20 cellular contexts compared by ENCODE assay signal in the genomic region with DNA sequence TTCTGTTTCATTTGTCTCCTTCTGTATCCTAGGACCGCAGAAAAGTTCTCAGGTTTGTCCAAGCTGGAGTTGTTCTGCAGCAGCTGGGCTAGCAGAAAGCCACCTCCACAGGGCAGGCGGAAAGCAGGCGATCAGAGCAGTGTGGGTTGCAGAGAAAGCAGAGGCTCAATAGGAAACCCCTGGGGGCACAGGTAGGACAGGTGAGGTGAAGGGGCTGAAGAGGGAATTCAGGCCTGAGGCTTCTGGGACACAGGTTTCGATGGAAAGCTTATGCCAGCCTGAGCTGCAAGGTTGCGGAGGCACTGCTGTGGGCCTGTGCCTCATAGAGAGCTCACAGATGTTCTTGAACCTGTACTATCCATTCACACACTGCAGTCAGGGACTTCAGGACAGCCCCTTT.
DNase-seq lines count a peak whose midpoint lies in the region; ATAC-seq and TF ChIP-seq lines count a peak whose summit lies in the region.
"Had no signal": no experiment of that assay in that cellular context is flagged by ENCODE, and none has a peak within 500 bp of the region (broad histone marks: within the 10 kb centered on the region; RNA-seq: fewer than 3 reads in every experiment).

No MANE protein-coding gene starts in this region.

- POLR2A ChIA-PET in WTC11 (lab: Charles Lee): no interaction called here

- TF ChIP-seq CTCF in H9 (conservative IDR thresholded peaks at IDR 0.05): no peak
- TF ChIP-seq CTCF in WTC11 (IDR thresholded peaks at IDR 0.05): no peak
- no peak for TF ChIP-seq CTCF in progenitor cell of endocrine pancreas (IDR thresholded peaks at IDR 0.05; ENCODE audit: unreplicated experiment)

- H3K56ac ChIP-seq in H9 (ENCODE audit: insufficient read length, low read depth, low read length) (no peak overlapping the region), mesendoderm (ENCODE audit: low read length) (no peak overlapping the region)

- no peak overlapping the region for H3K4ac ChIP-seq in H9 (ENCODE audit: low read depth, low read length)
- H3K4ac ChIP-seq in mesendoderm (ENCODE audit: low read depth, low read length): no peak overlapping the region

- H3K23ac ChIP-seq in H9 (ENCODE audit: insufficient read length, low read depth, low read length) (no peak overlapping the region), mesendoderm (ENCODE audit: low read length) (no peak overlapping the region)

- H3K18ac ChIP-seq in H9 (ENCODE audit: insufficient read length, low read depth, low read length): no peak overlapping the region
- H3K18ac ChIP-seq in mesendoderm (ENCODE audit: low read length): no peak overlapping the region

- H3K27me3 Mint-ChIP-seq in H9 (ENCODE audit: low read depth) (no peaks in the 10 kb centered on the region), WTC11 (ENCODE audit: low read depth) (no peaks in the 10 kb centered on the region), progenitor cell of endocrine pancreas (no peaks in the 10 kb centered on the region)

- ATAC-seq in WTC11: peak; percentile 87
- ATAC-seq: A549, Panc1, SK-N-SH treated with all-trans-retinoic acid at 6 μM for 48 hours had no signal

- H2BK15ac ChIP-seq in H9 (ENCODE audit: low read depth, low read length) (no peak overlapping the region), mesendoderm (replicated peaks; ENCODE audit: low read depth) (no peak overlapping the region)

- H3K4me3 Mint-ChIP-seq in H9: no peak overlapping the region; a peak in 1 of 5 replicates
- no peak overlapping the region for H3K4me3 Mint-ChIP-seq in WTC11
- no peak overlapping the region for H3K4me3 Mint-ChIP-seq in progenitor cell of endocrine pancreas (ENCODE audit: low read depth)

- H3K36me3 ChIP-seq in mesendoderm (ENCODE audit: control insufficient read depth, insufficient read depth, low read length): no peaks in the 10 kb centered on the region
- H3K36me3 ChIP-seq: BE2C, HAP-1 had no signal

- H3K79me2 ChIP-seq in H9 (ENCODE audit: insufficient read depth, low read length): no peaks in the 10 kb centered on the region
- no peaks in the 10 kb centered on the region for H3K79me2 ChIP-seq in mesendoderm (ENCODE audit: control insufficient read depth, insufficient read depth, low read length)

- H2BK5ac ChIP-seq in H9 (ENCODE audit: insufficient read length, low read length) (no peak overlapping the region), mesendoderm (ENCODE audit: low read length) (no peak overlapping the region)

- H3K14ac ChIP-seq in H9 (ENCODE audit: insufficient read depth, low read length): no peak overlapping the region

- H3K27ac Mint-ChIP-seq in H9 (peak overlapping the region in 1 of 3 experiments; percentile 61; a peak in 2 of 7 replicates), WTC11 (peak overlapping the region; percentile 36; the same call in 1 of the 2 replicates), progenitor cell of endocrine pancreas (no peak overlapping the region)

- H4K8ac ChIP-seq in H9 (replicated peaks; ENCODE audit: insufficient read length, low read depth, low read length) (no peak overlapping the region), mesendoderm (ENCODE audit: low read depth, low read length) (no peak overlapping the region)

- no peaks in the 10 kb centered on the region for H3K4me1 ChIP-seq in H9 (ENCODE audit: insufficient read depth, low read length)
- no peaks in the 10 kb centered on the region for H3K4me1 ChIP-seq in mesendoderm (ENCODE audit: control insufficient read depth, low read depth, low read length)
- H3K4me1 ChIP-seq: A549, BE2C, HAP-1 had no signal

- H3K4me1 Mint-ChIP-seq in H9 (peaks cover 6% of the 10 kb centered on the region in 2 experiments), WTC11 (peaks cover 13% of the 10 kb centered on the region), progenitor cell of endocrine pancreas (ENCODE audit: low read depth) (no peaks in the 10 kb centered on the region)

- H2BK12ac ChIP-seq in H9 (ENCODE audit: insufficient read length, low read depth, low read length): no peak overlapping the region

- H3K4me2 ChIP-seq in H9 (ENCODE audit: insufficient read depth, insufficient read length, low read length) (no peak overlapping the region), mesendoderm (ENCODE audit: low read length) (no peak overlapping the region)
- H3K4me2 ChIP-seq: A549 had no signal

- H3K23me2 ChIP-seq in H9 (ENCODE audit: insufficient read length, low read depth, low read length, poor library complexity, severe bottlenecking): no peaks in the 10 kb centered on the region

- no peak overlapping the region for H4K91ac ChIP-seq in H9 (ENCODE audit: insufficient read length, low read depth, low read length)

- H3K27ac ChIP-seq in H9 (ENCODE audit: insufficient read length, low read depth, low read length) (no peak overlapping the region), mesendoderm (ENCODE audit: low read depth, low read length) (no peak overlapping the region)
- H3K27ac ChIP-seq: A549 had no signal

- H3K36me3 Mint-ChIP-seq in H9 (ENCODE audit: insufficient read depth in 1 of 3, low read depth in 3 of 3): peaks cover 6 to 14% (median 7%) of the 10 kb centered on the region in 3 experiments; a peak in 5 of 7 replicates
- H3K36me3 Mint-ChIP-seq in WTC11: peaks cover 9% of the 10 kb centered on the region
- H3K36me3 Mint-ChIP-seq in progenitor cell of endocrine pancreas (ENCODE audit: insufficient read depth): no peaks in the 10 kb centered on the region

- WGBS in H9 (ENCODE audit: extremely low coverage, insufficient read length, low lambda C conversion rate): no CpG with 5 or more reads among the region's 5 CpGs
- WGBS in mesendoderm (ENCODE audit: extremely low coverage, insufficient coverage, low lambda C conversion rate): no CpG with 5 or more reads among the region's 5 CpGs

- H2AK5ac ChIP-seq in H9 (ENCODE audit: insufficient read length, low read length) (no peak overlapping the region), mesendoderm (ENCODE audit: low read length) (no peak overlapping the region)

- H3K9ac ChIP-seq in H9 (ENCODE audit: extremely low read depth, insufficient read length, low read length): no peak overlapping the region
- no peak overlapping the region for H3K9ac ChIP-seq in mesendoderm (ENCODE audit: low read length)

- H4K20me1 ChIP-seq in H9 (ENCODE audit: control insufficient read depth, insufficient read depth, insufficient read length): no peaks in the 10 kb centered on the region

- H2AFZ ChIP-seq in H9 (ENCODE audit: low read length): no peak overlapping the region

- H3K9me3 ChIP-seq in H9 (ENCODE audit: control insufficient read depth, low read depth, low read length): peaks cover 9% of the 10 kb centered on the region
- H3K9me3 ChIP-seq: A549, BE2C, HAP-1 had no signal

- H4K5ac ChIP-seq in H9 (ENCODE audit: insufficient read length, low read depth, low read length) (no peak overlapping the region), mesendoderm (ENCODE audit: low read length) (no peak overlapping the region)

- H3K27me3 ChIP-seq in H9 (ENCODE audit: insufficient read depth, low read length): no peaks in the 10 kb centered on the region
- no peaks in the 10 kb centered on the region for H3K27me3 ChIP-seq in mesendoderm (ENCODE audit: insufficient read depth, low read length, poor library complexity)
- H3K27me3 ChIP-seq: BE2C had no signal

- H3K9me3 Mint-ChIP-seq in H9 (peaks cover 14 to 17% of the 10 kb centered on the region in 2 experiments), WTC11 (peaks cover 18% of the 10 kb centered on the region), progenitor cell of endocrine pancreas (ENCODE audit: low read depth) (peaks cover 3% of the 10 kb centered on the region)

- H3K4me3 ChIP-seq in mesendoderm (ENCODE audit: low read length): no peak overlapping the region
- H3K4me3 ChIP-seq: A549, HAP-1 had no signal

- H3K79me1 ChIP-seq in H9 (ENCODE audit: insufficient read depth, low read depth, low read length, poor library complexity, severe bottlenecking) (no peaks in the 10 kb centered on the region), mesendoderm (ENCODE audit: low read length) (no peaks in the 10 kb centered on the region)

- CTCF ChIA-PET in WTC11 (lab: Charles Lee): interaction anchor here (0.9 kb wide), 1 partner anchor 15 kb away, joined by 4 read pairs; no protein-coding TSS in a partner anchor

- DNase-seq in H9 (peak; percentile 36), WTC11 (ENCODE audit: low spot score) (peak; percentile 16), mesendoderm (peak; percentile 30), progenitor cell of endocrine pancreas (ENCODE audit: low spot score, unreplicated experiment) (no peak)
- DNase-seq in stimulated activated CD4-positive, alpha-beta T cell treated with anti-CD3 and anti-CD28 coated beads, Interleukin-2, amount 100 ng/mL, for 48 hours: no peak
- DNase-seq in stimulated activated CD4-positive, alpha-beta T cell treated with anti-CD3 and anti-CD28 coated beads, Interleukin-4, amount 100 ng/mL, for 4 hours: no peak
- no peak for DNase-seq in activated CD4-positive, alpha-beta T cell treated with anti-CD3 and anti-CD28 coated beads, Interleukin-2, amount 50 U/mL, for 1 hour
- DNase-seq: BE2C; DMS53; EL; Kasumi-1; NCI-H1417 treated with DMSO at 0.1 percent for 48 hours; NCI-H1930; NCI-H748 treated with DMSO at 0.1 percent for 48 hours; NK-92 treated with Interleukin-12 subunit alpha and Interleukin-12 subunit beta, amount 100 ng/mL, for 24 hours; T-helper 1 cell had no signal

- no peak overlapping the region for H2BK20ac ChIP-seq in H9 (ENCODE audit: low read depth, low read length, poor library complexity, severe bottlenecking)

- no peak overlapping the region for H3T11ph ChIP-seq in H9 (ENCODE audit: low read length)

- H2BK120ac ChIP-seq in H9 (ENCODE audit: low read depth, low read length, poor library complexity, severe bottlenecking) (no peak overlapping the region), mesendoderm (ENCODE audit: low read depth, low read length) (no peak overlapping the region)

TF ChIP-seq in WTC11, 78 proteins besides CTCF, POLR2A, EP300 and RAD21 (continues in another document):
- TF ChIP-seq, protein P1, sequence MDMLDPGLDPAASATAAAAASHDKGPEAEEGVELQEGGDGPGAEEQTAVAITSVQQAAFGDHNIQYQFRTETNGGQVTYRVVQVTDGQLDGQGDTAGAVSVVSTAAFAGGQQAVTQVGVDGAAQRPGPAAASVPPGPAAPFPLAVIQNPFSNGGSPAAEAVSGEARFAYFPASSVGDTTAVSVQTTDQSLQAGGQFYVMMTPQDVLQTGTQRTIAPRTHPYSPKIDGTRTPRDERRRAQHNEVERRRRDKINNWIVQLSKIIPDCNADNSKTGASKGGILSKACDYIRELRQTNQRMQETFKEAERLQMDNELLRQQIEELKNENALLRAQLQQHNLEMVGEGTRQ (CRISPR knock-in tag; IDR thresholded peaks at IDR 0.05): no peak
- no peak for TF ChIP-seq ESRRA (CRISPR knock-in tag; IDR thresholded peaks at IDR 0.05; ENCODE audit: borderline replicate concordance)

Comparison
In these comparisons a context has a peak if more than half of its experiments do, and no peak if none do; other contexts are left out.
1. DNase-seq: peak in H9 (single experiment), WTC11 (single experiment) and mesendoderm (single experiment); none in stimulated activated CD4-positive, alpha-beta T cell treated with anti-CD3 and anti-CD28 coated beads, Interleukin-2, amount 100 ng/mL, for 48 hours (0 of 2), progenitor cell of endocrine pancreas (single experiment), stimulated activated CD4-positive, alpha-beta T cell treated with anti-CD3 and anti-CD28 coated beads, Interleukin-4, amount 100 ng/mL, for 4 hours (0 of 2) and activated CD4-positive, alpha-beta T cell treated with anti-CD3 and anti-CD28 coated beads, Interleukin-2, amount 50 U/mL, for 1 hour (single experiment).